Comparison of ENCODE assay signal across 3 cellular contexts in genomic region chr7:67373389-67373788, GRCh38.
A peak's percentile ranks its signal among the peaks of the same experiment; 100 is the strongest.
DNase-seq lines count a peak whose midpoint lies in the region; ATAC-seq, FAIRE-seq and TF ChIP-seq lines count a peak whose summit lies in the region.
"Not testable (repeated sequence)": the region's sequence is repeated elsewhere in the genome, so short reads cannot be mapped to it uniquely, and the experiment has no call there.

No MANE protein-coding gene starts in this region.

- WGBS in K562 (ENCODE audit: insufficient coverage, low coverage, missing lambda C conversion rate), result 0% methylated on average over 3 of the region's 3 CpGs
- WGBS in HepG2 (ENCODE audit: low lambda C conversion rate), result 34% methylated on average over 3 of the region's 3 CpGs

- H3K9me3 ChIP-seq in HEK293 (ENCODE audit: control insufficient read depth, insufficient read depth, low read depth, low read length); K562 (replicated peaks; ENCODE audit: control insufficient read depth, insufficient read depth, low read depth, low read length); HepG2 (ENCODE audit: low read length): not testable (repeated sequence)

- not testable (repeated sequence) for ATAC-seq in K562, HepG2

- H4K20me1 ChIP-seq in K562 (replicated peaks; ENCODE audit: control insufficient read depth, insufficient read depth, low read length); HepG2 (ENCODE audit: insufficient read depth, low read length): not testable (repeated sequence)

- not testable (repeated sequence) for H3K27ac ChIP-seq in HEK293 (ENCODE audit: extremely low read depth, low read depth, low read length); K562 (ENCODE audit: extremely low read depth, low read depth, low read length); HepG2 (ENCODE audit: extremely low read length, insufficient read depth, low read length)

- POLR2A ChIA-PET in HEK293 (lab: Yijun Ruan, JAX); HepG2 (lab: Yijun Ruan, JAX): not testable (repeated sequence)
- POLR2A ChIA-PET in K562 (lab: Yijun Ruan, JAX), result interaction anchor here (0.7 kb wide), 1 partner anchor 60 kb away, joined by 3 read pairs; no protein-coding TSS in a partner anchor

- not testable (repeated sequence) for H3K4me2 ChIP-seq in K562 (ENCODE audit: insufficient read depth, low read length); HepG2 (ENCODE audit: low read depth, low read length)

- in situ Hi-C loops in K562 (cut with MboI); HepG2 (cut with HindIII; ENCODE audit: extremely low pct_ligation_motif_present, low pct_unique_long_range_greater_than_20kb): not testable (repeated sequence)

- not testable (repeated sequence) for FAIRE-seq in K562 (lab: Jason Lieb, UNC); HepG2 (lab: Jason Lieb, UNC)

- H3K79me2 ChIP-seq in K562 (ENCODE audit: control insufficient read depth, insufficient read depth, low read length); HepG2 (ENCODE audit: insufficient read depth, low read length): not testable (repeated sequence)

- CTCF ChIA-PET in HEK293 (lab: Yijun Ruan, JAX), result interaction anchor here (0.6 to 0.7 kb wide), 3 partner anchors 145 to 1636 kb away, joined by 3 to 5 read pairs (median 4); no protein-coding TSS in a partner anchor
- CTCF ChIA-PET in K562 (lab: Yijun Ruan, JAX; ENCODE audit: low intra/inter-chr PET ratio); HepG2 (lab: Yijun Ruan, JAX; ENCODE audit: low intra/inter-chr PET ratio, low total read pairs): not testable (repeated sequence)

- H3K9me1 ChIP-seq in K562 (ENCODE audit: control insufficient read depth, insufficient read depth, low read length), result not testable (repeated sequence)

- not testable (repeated sequence) for H3K4me3 ChIP-seq in HEK293 (ENCODE audit: low read depth, low read length); K562; HepG2 (replicated peaks in 1 of 3; ENCODE audit: insufficient read depth in 1 of 3, low read depth in 2 of 3, low read length in 3 of 3)

- TF ChIP-seq EP300 in K562 (IDR thresholded peaks at IDR 0.05; ENCODE audit: low read length); HepG2 (IDR thresholded peaks at IDR 0.05; ENCODE audit: low read depth in 2 of 2, low read length in 2 of 2); HepG2 (CRISPR knock-in tag; IDR thresholded peaks at IDR 0.05; ENCODE audit: borderline replicate concordance): not testable (repeated sequence)

- not testable (repeated sequence) for H3K4me1 ChIP-seq in HEK293 (ENCODE audit: control insufficient read depth, insufficient read depth, low read length); K562 (replicated peaks in 1 of 2; ENCODE audit: control insufficient read depth in 2 of 2, insufficient read depth in 2 of 2, low read length in 2 of 2); HepG2 (ENCODE audit: insufficient read depth, low read length)

- TF ChIP-seq POLR2A in K562 (conservative IDR thresholded peaks at IDR 0.05); HepG2 (IDR thresholded peaks at IDR 0.05; ENCODE audit: insufficient read depth in 1 of 2, low read depth in 2 of 2, low read length in 2 of 2): not testable (repeated sequence)

- not testable (repeated sequence) for H3K27me3 ChIP-seq in K562 (ENCODE audit: control insufficient read depth in 2 of 2, insufficient read depth in 2 of 2, low read length in 2 of 2); HepG2 (ENCODE audit: control insufficient read depth in 1 of 2, insufficient read depth in 2 of 2, low read length in 2 of 2)

- H3K9ac ChIP-seq in K562 (ENCODE audit: insufficient read depth in 1 of 2, low read depth in 2 of 2, low read length in 2 of 2); HepG2 (ENCODE audit: insufficient read depth, low read depth, low read length): not testable (repeated sequence)

- not testable (repeated sequence) for TF ChIP-seq RAD21 in K562 (CRISPR knock-in tag; conservative IDR thresholded peaks at IDR 0.05 in 1 of 2, IDR thresholded peaks at IDR 0.05 in 1 of 2); HepG2 (CRISPR knock-in tag; IDR thresholded peaks at IDR 0.05)

- not testable (repeated sequence) for BruUV-seq in K562 (replicated peaks; lab: Mats Ljungman, UMichigan); HepG2 (replicated peaks; lab: Mats Ljungman, UMichigan)

- DNase-seq in K562 (ENCODE audit: extremely low read depth in 1 of 4, low spot score in 3 of 4); HepG2 (ENCODE audit: low spot score): not testable (repeated sequence)

- not testable (repeated sequence) for H2AFZ ChIP-seq in K562 (ENCODE audit: low read depth, low read length); HepG2 (ENCODE audit: low read length)

- intact Hi-C loops in K562 (cut with micrococcal nuclease); HepG2 (cut with micrococcal nuclease; ENCODE audit: unreplicated experiment): not testable (repeated sequence)

- not testable (repeated sequence) for TF ChIP-seq CTCF in HEK293 (tag by site-specific recombination; IDR thresholded peaks at IDR 0.05); K562 (IDR thresholded peaks at IDR 0.05 in 2 of 3, conservative IDR thresholded peaks at IDR 0.05 in 1 of 3; ENCODE audit: insufficient read depth in 2 of 3, low read depth in 1 of 3, low read length in 3 of 3); HepG2 (CRISPR knock-in tag; IDR thresholded peaks at IDR 0.05)

- H3K36me3 ChIP-seq in HEK293 (ENCODE audit: control insufficient read depth in 2 of 2, insufficient read depth in 1 of 2, low read length in 2 of 2); K562 (ENCODE audit: control insufficient read depth, insufficient read depth, low read length); HepG2 (replicated peaks in 1 of 2; ENCODE audit: control insufficient read depth in 1 of 2, insufficient read depth in 2 of 2, low read length in 2 of 2): not testable (repeated sequence)

TF ChIP-seq in HEK293, 187 proteins besides CTCF, POLR2A, EP300 and RAD21:
- 0 out of 2 replicates have a peak, but pooled peaks have one; percentile 21 for TF ChIP-seq ZNF146 (tag by site-specific recombination; IDR thresholded peaks at IDR 0.05)

TF ChIP-seq in K562, 482 proteins besides CTCF, POLR2A, EP300 and RAD21:
- TF ChIP-seq ZNF146 (CRISPR knock-in tag; IDR thresholded peaks at IDR 0.05; ENCODE audit: unreplicated experiment) (peak; percentile 92), RBM25 (IDR thresholded peaks at IDR 0.05; ENCODE audit: low read depth, low read length, severe bottlenecking) (peak; percentile 23)

TF ChIP-seq in HepG2, 621 proteins besides CTCF, POLR2A, EP300 and RAD21:
- peak; percentile 22; the same call in 1 of the 2 replicates for TF ChIP-seq MNT (IDR thresholded peaks at IDR 0.05)
